In the genomic region with DNA sequence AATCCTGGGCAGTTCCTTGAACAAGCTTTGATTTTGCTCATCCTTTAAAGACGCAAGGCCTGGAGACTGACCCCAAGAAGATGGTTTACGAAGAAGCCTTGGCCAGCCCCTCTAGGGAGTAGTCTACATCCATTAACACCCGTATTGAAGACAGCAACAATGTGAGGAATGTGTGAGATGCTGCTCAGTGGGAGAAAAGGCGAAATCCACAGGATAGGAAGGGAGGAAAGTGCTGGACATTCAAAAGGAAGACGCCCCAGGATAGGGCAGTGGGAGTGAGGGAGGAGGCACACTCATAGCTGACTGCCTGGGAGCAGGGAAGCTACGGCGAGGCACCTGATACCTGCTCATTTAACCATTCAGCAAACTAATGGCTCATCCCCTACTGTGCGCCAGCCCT, we compare ENCODE assay signal across 20 cellular contexts.
DNase-seq lines count a peak whose midpoint lies in the region; TF ChIP-seq lines count a peak whose summit lies in the region.
"Had no signal": no experiment of that assay in that cellular context is flagged by ENCODE, and none has a peak within 500 bp of the region (broad histone marks: within the 10 kb centered on the region; RNA-seq: fewer than 3 reads in every experiment).

No MANE protein-coding gene starts in this region.

- H3K36me3 ChIP-seq in endodermal cell (ENCODE audit: control insufficient read depth, insufficient read depth, low read length) (no peaks in the 10 kb centered on the region), osteoblast (ENCODE audit: insufficient read depth, low read length) (no peaks in the 10 kb centered on the region), SK-N-SH (replicated peaks in 1 of 2; ENCODE audit: control insufficient read depth in 1 of 2, insufficient read depth in 2 of 2, low read length in 1 of 2) (no peaks in the 10 kb centered on the region)
- H3K36me3 ChIP-seq: BLaER1 had no signal

- H3K9me3 Mint-ChIP-seq in endodermal cell, result no peaks in the 10 kb centered on the region
- no peaks in the 10 kb centered on the region for H3K9me3 Mint-ChIP-seq in nephron progenitor cell
- H3K9me3 Mint-ChIP-seq in mesothelial cell of epicardium, result no peaks in the 10 kb centered on the region
- H3K9me3 Mint-ChIP-seq: CD4-positive, CD25-positive, alpha-beta regulatory T cell; CD8-positive, alpha-beta T cell; H9 had no signal

- POLR2A ChIA-PET in SK-N-SH (lab: Yijun Ruan, JAX), result no interaction called here

- peak; percentile 58 for DNase-seq in ELF-1 (ENCODE audit: low read depth, low spot score)
- peak; percentile 87 for DNase-seq in endodermal cell
- no peak for DNase-seq in nephron progenitor cell
- DNase-seq in osteoblast (ENCODE audit: insufficient read length, low spot score, missing footprints), result peak; percentile 39
- DNase-seq in mesothelial cell of epicardium (ENCODE audit: low spot score in 2 of 2, unreplicated experiment in 2 of 2), result no peak
- no peak for DNase-seq in NCI-H2227 (lab: John Stamatoyannopoulos, UW; ENCODE audit: unreplicated experiment)
- DNase-seq in SK-N-SH, result no peak
- DNase-seq: Caco-2; CD4-positive, CD25-positive, alpha-beta regulatory T cell; CD8-positive, alpha-beta T cell; DMS153; DND-41; GDM1; GM23248; H9 had no signal

- H3K4me1 ChIP-seq in endodermal cell (ENCODE audit: control insufficient read depth, insufficient read depth, low read length) (peaks cover 5% of the 10 kb centered on the region), osteoblast (ENCODE audit: insufficient read depth, low read length) (no peaks in the 10 kb centered on the region), SK-N-SH (ENCODE audit: control insufficient read depth in 1 of 2, insufficient read depth in 2 of 2, low read depth in 1 of 2, low read length in 1 of 2) (peaks cover 0 to 6% of the 10 kb centered on the region in 2 experiments; a peak in 1 of 4 replicates)
- H3K4me1 ChIP-seq: Caco-2 had no signal

- 75 to 78% methylated on average over 2 to 8 of the region's 8 CpGs for whole genome bisulfite sequencing in endodermal cell (ENCODE audit: insufficient coverage in 1 of 2, insufficient read length in 1 of 2), 2 experiments
- 61% methylated on average over 8 of the region's 8 CpGs for WGBS in SK-N-SH (ENCODE audit: low lambda C conversion rate)

- H3K9ac ChIP-seq in endodermal cell (ENCODE audit: extremely low read depth, low read length, poor library complexity, severe bottlenecking) (no peak overlapping the region), SK-N-SH (no peak overlapping the region)
- H3K9ac ChIP-seq: BLaER1, GM23248 had no signal

- TF ChIP-seq EP300 in SK-N-SH (IDR thresholded peaks at IDR 0.05; ENCODE audit: borderline replicate concordance in 1 of 2, low read depth in 1 of 2, low read length in 1 of 2), result no peak

- H4K20me1 ChIP-seq in osteoblast (ENCODE audit: insufficient read depth, low read length), result no peaks in the 10 kb centered on the region
- H4K20me1 ChIP-seq in SK-N-SH (ENCODE audit: insufficient read depth), result no peaks in the 10 kb centered on the region
- H4K20me1 ChIP-seq: BLaER1 had no signal

- no peaks in the 10 kb centered on the region for H3K9me2 ChIP-seq in SK-N-SH

- H3K4me1 Mint-ChIP-seq in endodermal cell, result peaks cover 16% of the 10 kb centered on the region
- peaks cover 27% of the 10 kb centered on the region for H3K4me1 Mint-ChIP-seq in nephron progenitor cell
- no peaks in the 10 kb centered on the region for H3K4me1 Mint-ChIP-seq in mesothelial cell of epicardium

- TF ChIP-seq CTCF in endodermal cell (conservative IDR thresholded peaks at IDR 0.05) (no peak), nephron progenitor cell (IDR thresholded peaks at IDR 0.05) (no peak), osteoblast (IDR thresholded peaks at IDR 0.05; ENCODE audit: extremely low read depth, low read depth, low read length) (no peak), mesothelial cell of epicardium (IDR thresholded peaks at IDR 0.05; ENCODE audit: unreplicated experiment) (no peak), SK-N-SH (IDR thresholded peaks at IDR 0.05) (no peak)

- H3K27ac Mint-ChIP-seq in endodermal cell (no peak overlapping the region), nephron progenitor cell (peak overlapping the region; percentile 89), mesothelial cell of epicardium (no peak overlapping the region)
- H3K27ac Mint-ChIP-seq: B cell; CD8-positive, alpha-beta T cell had no signal

- H3K4me2 ChIP-seq in osteoblast (ENCODE audit: insufficient read depth, low read length) (no peak overlapping the region), SK-N-SH (no peak overlapping the region)
- H3K4me2 ChIP-seq: BLaER1 had no signal

- H3K27me3 Mint-ChIP-seq in endodermal cell (ENCODE audit: insufficient read depth), result peaks cover 7% of the 10 kb centered on the region
- peaks cover 8% of the 10 kb centered on the region for H3K27me3 Mint-ChIP-seq in nephron progenitor cell (ENCODE audit: low read depth, poor library complexity)
- peaks cover 15% of the 10 kb centered on the region for H3K27me3 Mint-ChIP-seq in mesothelial cell of epicardium (ENCODE audit: low read depth)
- H3K27me3 Mint-ChIP-seq: CD4-positive, CD25-positive, alpha-beta regulatory T cell had no signal

- H2AFZ ChIP-seq in osteoblast (ENCODE audit: low read length) (no peak overlapping the region), SK-N-SH (ENCODE audit: low read depth) (no peak overlapping the region)
- H2AFZ ChIP-seq: GM23248 had no signal

- H3K27me3 ChIP-seq in endodermal cell (ENCODE audit: control insufficient read depth, insufficient read depth, low read length, poor library complexity, severe bottlenecking) (no peaks in the 10 kb centered on the region), osteoblast (ENCODE audit: insufficient read depth, low read length) (peaks cover 18% of the 10 kb centered on the region), SK-N-SH (ENCODE audit: insufficient read depth) (peaks cover 20% of the 10 kb centered on the region; the same call in 1 of the 2 replicates)
- H3K27me3 ChIP-seq: BLaER1 had no signal

- H3K9me3 ChIP-seq in endodermal cell (ENCODE audit: control insufficient read depth, low read length) (no peaks in the 10 kb centered on the region), osteoblast (ENCODE audit: low read depth, low read length) (no peaks in the 10 kb centered on the region), SK-N-SH (no peaks in the 10 kb centered on the region)
- H3K9me3 ChIP-seq: BLaER1, Caco-2 had no signal

- no peaks in the 10 kb centered on the region for H3F3A ChIP-seq in SK-N-SH (replicated peaks; ENCODE audit: insufficient read depth)

- H3K4me3 Mint-ChIP-seq in endodermal cell (no peak overlapping the region), nephron progenitor cell (no peak overlapping the region), mesothelial cell of epicardium (no peak overlapping the region)
- H3K4me3 Mint-ChIP-seq: B cell; CD4-positive, CD25-positive, alpha-beta regulatory T cell; CD8-positive, alpha-beta T cell; H9 had no signal

- H3K4me3 ChIP-seq in endodermal cell (ENCODE audit: low read length) (no peak overlapping the region), osteoblast (ENCODE audit: insufficient read depth, low read length) (no peak overlapping the region), SK-N-SH (ENCODE audit: low read depth in 2 of 2, low read length in 1 of 2) (no peak overlapping the region)
- H3K4me3 ChIP-seq: BLaER1, GM12878, GM23248 had no signal

- H3K79me2 ChIP-seq in osteoblast (ENCODE audit: insufficient read depth, low read length), result no peaks in the 10 kb centered on the region
- no peaks in the 10 kb centered on the region for H3K79me2 ChIP-seq in SK-N-SH (ENCODE audit: insufficient read depth)

- H3K27ac ChIP-seq in endodermal cell (ENCODE audit: low read depth, low read length) (no peak overlapping the region), osteoblast (ENCODE audit: low read depth, low read length) (no peak overlapping the region), SK-N-SH (ENCODE audit: low read depth in 2 of 2, low read length in 1 of 2) (no peak overlapping the region)
- H3K27ac ChIP-seq: 22Rv1, BLaER1, C4-2B, GM23248 had no signal

- CTCF ChIA-PET in SK-N-SH (lab: Yijun Ruan, JAX), result interaction anchor here (1.5 to 2.1 kb wide), 2 partner anchors 96 to 288 kb away, joined by 4 to 11 read pairs; no protein-coding TSS in a partner anchor

- no peak for TF ChIP-seq RAD21 in SK-N-SH (IDR thresholded peaks at IDR 0.05; ENCODE audit: low read length)

- H3K36me3 Mint-ChIP-seq in endodermal cell (ENCODE audit: low read depth), result no peaks in the 10 kb centered on the region
- peaks cover 10% of the 10 kb centered on the region for H3K36me3 Mint-ChIP-seq in nephron progenitor cell (ENCODE audit: low read depth)
- no peaks in the 10 kb centered on the region for H3K36me3 Mint-ChIP-seq in mesothelial cell of epicardium
- H3K36me3 Mint-ChIP-seq: CD4-positive, CD25-positive, alpha-beta regulatory T cell; CD8-positive, alpha-beta T cell had no signal

TF ChIP-seq in SK-N-SH, 30 proteins besides CTCF, POLR2A, EP300 and RAD21:
- TF ChIP-seq, protein P1, sequence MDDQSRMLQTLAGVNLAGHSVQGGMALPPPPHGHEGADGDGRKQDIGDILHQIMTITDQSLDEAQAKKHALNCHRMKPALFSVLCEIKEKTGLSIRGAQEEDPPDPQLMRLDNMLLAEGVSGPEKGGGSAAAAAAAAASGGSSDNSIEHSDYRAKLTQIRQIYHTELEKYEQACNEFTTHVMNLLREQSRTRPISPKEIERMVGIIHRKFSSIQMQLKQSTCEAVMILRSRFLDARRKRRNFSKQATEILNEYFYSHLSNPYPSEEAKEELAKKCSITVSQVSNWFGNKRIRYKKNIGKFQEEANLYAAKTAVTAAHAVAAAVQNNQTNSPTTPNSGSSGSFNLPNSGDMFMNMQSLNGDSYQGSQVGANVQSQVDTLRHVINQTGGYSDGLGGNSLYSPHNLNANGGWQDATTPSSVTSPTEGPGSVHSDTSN (IDR thresholded peaks at IDR 0.05), result no peak
- TF ChIP-seq YY1 (IDR thresholded peaks at IDR 0.05; ENCODE audit: low read depth), result no peak
- no peak for TF ChIP-seq GABPA (IDR thresholded peaks at IDR 0.05; ENCODE audit: low read depth)
- no peak for TF ChIP-seq JUND (IDR thresholded peaks at IDR 0.05)
- no peak for TF ChIP-seq POLR2AphosphoS5 (IDR thresholded peaks at IDR 0.05; ENCODE audit: low read depth, low read length)
- TF ChIP-seq NRF1 (IDR thresholded peaks at IDR 0.05; ENCODE audit: low read depth, low read length), result no peak
- no peak for TF ChIP-seq FOXJ3 (CRISPR knock-in tag; IDR thresholded peaks at IDR 0.05)

Comparison
In these comparisons a context has a peak if more than half of its experiments do, and no peak if none do; other contexts are left out.
1. DNase-seq: peak in ELF-1 (single experiment), endodermal cell (single experiment) and osteoblast (single experiment); none in nephron progenitor cell (single experiment), mesothelial cell of epicardium (0 of 2), NCI-H2227 (single experiment) and SK-N-SH (single experiment).